In genomic region chr1:234845097-234845660, GRCh38 we compare ENCODE assay signal across 1 cellular context.
TF ChIP-seq lines count a peak whose summit lies in the region.

No MANE protein-coding gene starts in this region.

TF ChIP-seq in HepG2, 621 proteins besides CTCF, POLR2A, EP300 and RAD21 (continued from another document):
- TF ChIP-seq ZNF18 (CRISPR knock-in tag; IDR thresholded peaks at IDR 0.05; ENCODE audit: insufficient replicate concordance) (no peak), ZNF407 (CRISPR knock-in tag; IDR thresholded peaks at IDR 0.05; ENCODE audit: not compliant biosample characterization) (no peak), MEIS2 (CRISPR knock-in tag; IDR thresholded peaks at IDR 0.05) (no peak), PRDM4 (CRISPR knock-in tag; IDR thresholded peaks at IDR 0.05; ENCODE audit: borderline replicate concordance) (no peak), ZSCAN31 (CRISPR knock-in tag; IDR thresholded peaks at IDR 0.05; ENCODE audit: low read depth) (no peak), CSRNP2 (CRISPR knock-in tag; conservative IDR thresholded peaks at IDR 0.05; ENCODE audit: low read depth) (no peak), ZNF816 (CRISPR knock-in tag; IDR thresholded peaks at IDR 0.05; ENCODE audit: borderline replicate concordance) (no peak)
